In the genomic region with DNA sequence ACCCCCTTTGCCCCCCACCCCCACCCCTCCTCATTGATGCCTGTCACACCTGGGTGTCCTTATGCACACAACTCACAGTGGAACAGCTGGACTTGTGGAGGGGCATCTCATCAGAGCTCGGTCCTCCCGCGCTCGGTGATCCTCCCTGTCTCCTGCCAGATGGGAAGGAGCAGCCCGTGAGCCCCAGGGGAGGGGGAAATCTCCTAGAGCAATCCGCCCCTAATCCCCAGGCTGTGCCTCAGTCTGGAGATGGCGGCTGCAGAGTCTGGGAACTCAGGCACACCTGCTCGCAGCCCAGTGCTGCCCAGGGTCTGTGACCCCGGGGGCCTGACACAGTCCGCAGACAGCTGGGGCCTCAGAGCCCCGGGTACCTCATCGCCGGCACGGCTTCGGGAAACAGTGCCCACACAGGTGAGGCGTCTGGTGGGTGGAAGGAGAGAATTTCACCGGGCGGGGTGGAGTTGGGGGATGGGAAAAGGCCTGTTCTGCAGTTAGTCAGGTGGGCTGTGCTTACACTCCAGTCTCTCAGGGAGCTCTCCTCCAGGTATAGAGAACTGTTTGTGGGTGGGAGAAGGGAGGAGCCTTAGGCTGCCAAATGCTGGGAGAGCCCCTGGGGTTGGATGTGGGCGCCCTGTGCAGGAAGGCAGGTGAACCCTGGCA, we compare ENCODE assay signal across 9 cellular contexts.
"Had no signal": no experiment of that assay in that cellular context is flagged by ENCODE, and none has a peak within 500 bp of the region (broad histone marks: within the 10 kb centered on the region; RNA-seq: fewer than 3 reads in every experiment).

No MANE protein-coding gene starts in this region.

- DNase-seq: activated CD4-positive, alpha-beta memory T cell treated with anti-CD3 and anti-CD28 coated beads, Interleukin-2, amount 10 ng/mL, durations not matched to agents 7 days and 5 days; activated CD4-positive, alpha-beta T cell treated with anti-CD3 and anti-CD28 coated beads for 36 hours; activated naive CD4-positive, alpha-beta T cell; activated naive CD8-positive, alpha-beta T cell treated with anti-CD3 and anti-CD28 coated beads, Interleukin-2, amount 50 U/mL, for 24 hours; activated T-cell treated with anti-CD3 and anti-CD28 coated beads, Interleukin-2, amount 50 U/mL, for 72 hours; dermis blood vessel endothelial cell; tibial artery had no signal

- H3K27ac ChIP-seq: cardiac muscle cell, parathyroid adenoma, tibial artery had no signal

- H3K9me3 ChIP-seq: tibial artery had no signal

- H3K27me3 Mint-ChIP-seq: activated CD4-positive, alpha-beta T cell treated with anti-CD3 and anti-CD28 coated beads for 36 hours; activated naive CD8-positive, alpha-beta T cell treated with anti-CD3 and anti-CD28 coated beads, Interleukin-2, amount 50 U/mL, for 24 hours had no signal

- H3K4me3 Mint-ChIP-seq: activated CD4-positive, alpha-beta memory T cell treated with anti-CD3 and anti-CD28 coated beads, Interleukin-2, amount 10 ng/mL, durations not matched to agents 7 days and 5 days; activated CD4-positive, alpha-beta T cell treated with anti-CD3 and anti-CD28 coated beads for 36 hours; activated naive CD8-positive, alpha-beta T cell treated with anti-CD3 and anti-CD28 coated beads, Interleukin-2, amount 50 U/mL, for 24 hours; activated T-cell treated with anti-CD3 and anti-CD28 coated beads, Interleukin-2, amount 50 U/mL, for 72 hours had no signal

- H3K27ac Mint-ChIP-seq: activated CD4-positive, alpha-beta memory T cell treated with anti-CD3 and anti-CD28 coated beads, Interleukin-2, amount 10 ng/mL, durations not matched to agents 7 days and 5 days; activated CD4-positive, alpha-beta T cell treated with anti-CD3 and anti-CD28 coated beads for 36 hours; activated naive CD8-positive, alpha-beta T cell treated with anti-CD3 and anti-CD28 coated beads, Interleukin-2, amount 50 U/mL, for 24 hours; activated T-cell treated with anti-CD3 and anti-CD28 coated beads, Interleukin-2, amount 50 U/mL, for 72 hours had no signal

- H3K9me3 Mint-ChIP-seq: activated CD4-positive, alpha-beta memory T cell treated with anti-CD3 and anti-CD28 coated beads, Interleukin-2, amount 10 ng/mL, durations not matched to agents 7 days and 5 days; activated naive CD8-positive, alpha-beta T cell treated with anti-CD3 and anti-CD28 coated beads, Interleukin-2, amount 50 U/mL, for 24 hours; activated T-cell treated with anti-CD3 and anti-CD28 coated beads, Interleukin-2, amount 50 U/mL, for 72 hours had no signal
